In genomic region chr12:117968826-117969659, GRCh38 we compare ENCODE assay signal across 8 cellular contexts. TPM values are rescaled to one million over a fixed set of nuclear protein-coding genes. Genes with fewer than 3 reads are reported as not detected.
DNase-seq lines count a peak whose midpoint lies in the region; ATAC-seq and TF ChIP-seq lines count a peak whose summit lies in the region.

KSR2 (minus strand) TSS chr12:117968990; CDS start chr12:117968255, 735 bp downstream.

- peak; percentile 70 for ATAC-seq in HG03066 (IDR thresholded peaks at IDR 0.05; ENCODE audit: low read depth, unreplicated experiment)

- H3K36me3 ChIP-seq in esophagus squamous epithelium = no peaks in the 10 kb centered on the region

- peaks cover 0 to 66% (median 2%) of the 10 kb centered on the region in 4 donors for H3K27me3 ChIP-seq in esophagus squamous epithelium

- no peak for TF ChIP-seq POLR2A in esophagus squamous epithelium (IDR thresholded peaks at IDR 0.05)

- peaks cover 0 to 7% (median 4%) of the 10 kb centered on the region in 3 donors for H3K9me3 ChIP-seq in esophagus squamous epithelium

- WGBS in esophagus squamous epithelium, 2 donors = 0 to 3% methylated on average over 18 to 47 of the region's 86 CpGs

- peak within 1 kb of the TSS in 2 of 4 donors; percentile 38 to 46 for H3K27ac ChIP-seq in esophagus squamous epithelium

- DNase-seq in SIG-M5 treated with dmso at 0.1 percent for 504 hours (lab: John Stamatoyannopoulos, UW; ENCODE audit: unreplicated experiment) (peak; percentile 43), SIG-M5 (lab: John Stamatoyannopoulos, UW) (no peak), NCI-H345 treated with DMSO at 0.1 percent for 48 hours (lab: John Stamatoyannopoulos, UW; ENCODE audit: unreplicated experiment) (peak; percentile 96), activated T-cell treated with anti-CD3 and anti-CD28 coated beads for 1 hour (ENCODE audit: low read depth) (peak; percentile 9), esophagus squamous epithelium (lab: John Stamatoyannopoulos, UW) (no peak), occipital lobe (lab: John Stamatoyannopoulos, UW) (peak; percentile 57), ureter (ENCODE audit: low spot score) (peak; percentile 76)

- no peak for TF ChIP-seq CTCF in esophagus squamous epithelium (IDR thresholded peaks at IDR 0.05)

- intact Hi-C loops in esophagus squamous epithelium (cut with DNase I) = no loop called here

- peak within 1 kb of the TSS; percentile 43 to 70 (median 54) for H3K4me3 ChIP-seq in esophagus squamous epithelium

- H3K4me1 ChIP-seq in esophagus squamous epithelium = peaks cover 0 to 17% (median 4%) of the 10 kb centered on the region in 3 donors

RNA-seq across cellular contexts. Expression of gene KSR2, which starts in this region (rescaled TPM):
- total RNA-seq in esophagus squamous epithelium = under 1 TPM; under 0.01 to 0.13 (median 0.03) TPM
- 0.78 TPM for total RNA-seq in occipital lobe
- 8.6 TPM for total RNA-seq in ureter

Comparison
In these comparisons a context has a peak if more than half of its experiments do, and no peak if none do; other contexts are left out.
1. DNase-seq: peak in SIG-M5 treated with dmso at 0.1 percent for 504 hours (single experiment), NCI-H345 treated with DMSO at 0.1 percent for 48 hours (single experiment), activated T-cell treated with anti-CD3 and anti-CD28 coated beads for 1 hour (single experiment) and ureter (single experiment); none in SIG-M5 (single experiment) and esophagus squamous epithelium (single experiment).
2. Peak in DNase-seq in occipital lobe; RNA of the gene not detected or under 1 TPM.